ENCODE assay signal across 30 cellular contexts in the genomic region with DNA sequence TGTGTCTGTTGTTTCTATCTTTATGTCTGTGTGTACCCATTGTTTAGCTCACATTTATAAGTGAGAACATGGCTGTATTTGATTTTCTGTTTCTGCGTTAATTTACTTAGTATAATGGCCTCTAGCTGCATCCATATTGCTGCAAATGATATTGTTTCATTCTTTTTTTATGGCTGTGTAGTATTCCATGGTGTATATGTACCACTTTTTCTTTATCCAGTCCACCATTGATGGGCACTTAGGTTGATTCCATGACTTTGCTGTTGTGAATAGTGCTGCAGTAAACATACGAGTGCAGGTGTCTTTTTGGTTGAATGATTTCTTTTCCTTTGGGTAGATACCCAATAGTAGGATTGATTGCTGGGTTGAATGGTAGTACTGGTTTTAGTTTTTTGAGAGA.
"Had no signal": no experiment of that assay in that cellular context is flagged by ENCODE, and none has a peak within 500 bp of the region (broad histone marks: within the 10 kb centered on the region; RNA-seq: fewer than 3 reads in every experiment).

No MANE protein-coding gene starts in this region.

- H3K27ac Mint-ChIP-seq: activated CD4-positive, alpha-beta memory T cell treated with anti-CD3 and anti-CD28 coated beads for 36 hours; activated CD4-positive, alpha-beta T cell treated with anti-CD3 and anti-CD28 coated beads for 36 hours; activated CD4-positive, alpha-beta T cell treated with anti-CD3 and anti-CD28 coated beads, Interleukin-2, amount 10 ng/mL, durations not matched to agents 24 days and 14 days; activated CD8-positive, alpha-beta memory T cell treated with anti-CD3 and anti-CD28 coated beads, Interleukin-2, amount 10 ng/mL, durations not matched to agents 7 days and 5 days; activated CD8-positive, alpha-beta T cell treated with anti-CD3 and anti-CD28 coated beads, Interleukin-2, amount 10 ng/mL, durations not matched to agents 7 days and 5 days; activated naive CD4-positive, alpha-beta T cell treated with anti-CD3 and anti-CD28 coated beads for 36 hours; activated naive CD4-positive, alpha-beta T cell treated with anti-CD3 and anti-CD28 coated beads, Interleukin-2, amount 50 U/mL, for 24 hours; activated naive CD8-positive, alpha-beta T cell treated with anti-CD3 and anti-CD28 coated beads for 36 hours; activated naive CD8-positive, alpha-beta T cell treated with anti-CD3 and anti-CD28 coated beads, Interleukin-2, amount 50 U/mL, for 24 hours; activated T-helper 1 cell treated with anti-CD3 and anti-CD28 coated beads, Interleukin-12 subunit alpha, Interleukin-12 subunit beta, Interleukin-2, Interleukin-4 antibody, amounts not matched to agents 30 ng/mL and 10 ng/mL and 1 ng/mL, durations not matched to agents 14 hours and 24 hours and 36 hours; activated T-helper 2 cell treated with anti-CD3 and anti-CD28 coated beads, Interferon-gamma antibody, Interleukin-2, Interleukin-4, amounts not matched to agents 10 μg/mL and 5 μg/mL and 100 μg/mL, durations not matched to agents 14 hours and 24 hours and 36 hours had no signal

- H3K36me3 Mint-ChIP-seq: activated CD4-positive, alpha-beta memory T cell treated with anti-CD3 and anti-CD28 coated beads for 36 hours had no signal

- H3K4me3 ChIP-seq: adrenal gland, esophagus muscularis mucosa, gastrocnemius medialis, heart left ventricle had no signal

- H3K9me3 Mint-ChIP-seq: activated naive CD4-positive, alpha-beta T cell treated with anti-CD3 and anti-CD28 coated beads for 36 hours; activated naive CD4-positive, alpha-beta T cell treated with anti-CD3 and anti-CD28 coated beads, Interleukin-2, amount 50 U/mL, for 24 hours; effector memory CD8-positive, alpha-beta T cell had no signal

- H3K27ac ChIP-seq: adrenal gland, brain microvascular endothelial cell, esophagus muscularis mucosa, foreskin keratinocyte, gastrocnemius medialis, heart left ventricle had no signal

- DNase-seq: activated CD4-positive, alpha-beta memory T cell treated with anti-CD3 and anti-CD28 coated beads for 36 hours; activated CD4-positive, alpha-beta T cell treated with anti-CD3 and anti-CD28 coated beads for 36 hours; activated CD4-positive, alpha-beta T cell treated with anti-CD3 and anti-CD28 coated beads, Interleukin-2, amount 10 ng/mL, durations not matched to agents 24 days and 14 days; activated CD4-positive, CD25-positive, alpha-beta regulatory T cell; activated CD4-positive, CD25-positive, alpha-beta regulatory T cell treated with anti-CD3 and anti-CD28 coated beads, Interleukin-2, amount 50 U/mL, for 72 hours; activated CD8-positive, alpha-beta memory T cell treated with anti-CD3 and anti-CD28 coated beads, Interleukin-2, amount 10 ng/mL, durations not matched to agents 7 days and 5 days; activated CD8-positive, alpha-beta memory T cell treated with anti-CD3 and anti-CD28 coated beads, Interleukin-2, amount 50 U/mL, for 4 hours; activated CD8-positive, alpha-beta T cell treated with anti-CD3 and anti-CD28 coated beads, Interleukin-2, amount 10 ng/mL, durations not matched to agents 7 days and 5 days; activated effector memory CD4-positive, alpha-beta T cell treated with anti-CD3 and anti-CD28 coated beads, Interleukin-2, amount 50 U/mL, for 16 hours; activated naive CD4-positive, alpha-beta T cell treated with anti-CD3 and anti-CD28 coated beads for 36 hours; activated naive CD8-positive, alpha-beta T cell treated with anti-CD3 and anti-CD28 coated beads for 36 hours; activated naive CD8-positive, alpha-beta T cell treated with anti-CD3 and anti-CD28 coated beads, Interleukin-2, amount 50 U/mL, for 24 hours; activated T-cell treated with anti-CD3 and anti-CD28 coated beads, Interleukin-2, amount 50 U/mL, for 1 hour; activated T-cell treated with anti-CD3 and anti-CD28 coated beads, Interleukin-2, amount 50 U/mL, for 48 hours; adrenal gland; brain microvascular endothelial cell; cortex of kidney; dermis blood vessel endothelial cell; effector CD4-positive, alpha-beta T cell; effector memory CD8-positive, alpha-beta T cell; erythroblast; foreskin keratinocyte; gastrocnemius medialis; glutamatergic neuron; heart left ventricle; T-helper 2 cell had no signal

- H3K27me3 Mint-ChIP-seq: activated CD4-positive, alpha-beta memory T cell treated with anti-CD3 and anti-CD28 coated beads for 36 hours; activated CD4-positive, alpha-beta T cell treated with anti-CD3 and anti-CD28 coated beads for 36 hours; activated CD8-positive, alpha-beta memory T cell treated with anti-CD3 and anti-CD28 coated beads, Interleukin-2, amount 10 ng/mL, durations not matched to agents 7 days and 5 days; activated naive CD4-positive, alpha-beta T cell treated with anti-CD3 and anti-CD28 coated beads, Interleukin-2, amount 50 U/mL, for 24 hours; activated naive CD8-positive, alpha-beta T cell treated with anti-CD3 and anti-CD28 coated beads for 36 hours; activated naive CD8-positive, alpha-beta T cell treated with anti-CD3 and anti-CD28 coated beads, Interleukin-2, amount 50 U/mL, for 24 hours; effector memory CD8-positive, alpha-beta T cell had no signal

- ATAC-seq: activated CD4-positive, alpha-beta T cell treated with anti-CD3 and anti-CD28 coated beads for 36 hours; activated CD8-positive, alpha-beta memory T cell treated with anti-CD3 and anti-CD28 coated beads, Interleukin-2, amount 10 ng/mL, durations not matched to agents 7 days and 5 days; activated CD8-positive, alpha-beta T cell treated with anti-CD3 and anti-CD28 coated beads, Interleukin-2, amount 10 ng/mL, durations not matched to agents 7 days and 5 days; activated naive CD8-positive, alpha-beta T cell treated with anti-CD3 and anti-CD28 coated beads, Interleukin-2, amount 50 U/mL, for 24 hours; effector memory CD8-positive, alpha-beta T cell; foreskin keratinocyte; gastrocnemius medialis; heart left ventricle had no signal

- H3K4me3 Mint-ChIP-seq: activated CD4-positive, alpha-beta memory T cell treated with anti-CD3 and anti-CD28 coated beads for 36 hours; activated CD4-positive, alpha-beta T cell treated with anti-CD3 and anti-CD28 coated beads for 36 hours; activated CD4-positive, alpha-beta T cell treated with anti-CD3 and anti-CD28 coated beads, Interleukin-2, amount 10 ng/mL, durations not matched to agents 24 days and 14 days; activated CD8-positive, alpha-beta memory T cell treated with anti-CD3 and anti-CD28 coated beads, Interleukin-2, amount 10 ng/mL, durations not matched to agents 7 days and 5 days; activated CD8-positive, alpha-beta T cell treated with anti-CD3 and anti-CD28 coated beads, Interleukin-2, amount 10 ng/mL, durations not matched to agents 7 days and 5 days; activated naive CD4-positive, alpha-beta T cell treated with anti-CD3 and anti-CD28 coated beads for 36 hours; activated naive CD4-positive, alpha-beta T cell treated with anti-CD3 and anti-CD28 coated beads, Interleukin-2, amount 50 U/mL, for 24 hours; activated naive CD8-positive, alpha-beta T cell treated with anti-CD3 and anti-CD28 coated beads for 36 hours; activated naive CD8-positive, alpha-beta T cell treated with anti-CD3 and anti-CD28 coated beads, Interleukin-2, amount 50 U/mL, for 24 hours; activated T-helper 1 cell treated with anti-CD3 and anti-CD28 coated beads, Interleukin-12 subunit alpha, Interleukin-12 subunit beta, Interleukin-2, Interleukin-4 antibody, amounts not matched to agents 30 ng/mL and 10 ng/mL and 1 ng/mL, durations not matched to agents 14 hours and 24 hours and 36 hours had no signal

- H3K36me3 ChIP-seq: adrenal gland, brain microvascular endothelial cell, esophagus muscularis mucosa, gastrocnemius medialis, heart left ventricle had no signal

- H3K27me3 ChIP-seq: adrenal gland, brain microvascular endothelial cell, esophagus muscularis mucosa, foreskin keratinocyte, gastrocnemius medialis, heart left ventricle had no signal

- H3K9me3 ChIP-seq: adrenal gland, esophagus muscularis mucosa, gastrocnemius medialis had no signal
